10 cellular contexts compared by ENCODE assay signal in the genomic region with DNA sequence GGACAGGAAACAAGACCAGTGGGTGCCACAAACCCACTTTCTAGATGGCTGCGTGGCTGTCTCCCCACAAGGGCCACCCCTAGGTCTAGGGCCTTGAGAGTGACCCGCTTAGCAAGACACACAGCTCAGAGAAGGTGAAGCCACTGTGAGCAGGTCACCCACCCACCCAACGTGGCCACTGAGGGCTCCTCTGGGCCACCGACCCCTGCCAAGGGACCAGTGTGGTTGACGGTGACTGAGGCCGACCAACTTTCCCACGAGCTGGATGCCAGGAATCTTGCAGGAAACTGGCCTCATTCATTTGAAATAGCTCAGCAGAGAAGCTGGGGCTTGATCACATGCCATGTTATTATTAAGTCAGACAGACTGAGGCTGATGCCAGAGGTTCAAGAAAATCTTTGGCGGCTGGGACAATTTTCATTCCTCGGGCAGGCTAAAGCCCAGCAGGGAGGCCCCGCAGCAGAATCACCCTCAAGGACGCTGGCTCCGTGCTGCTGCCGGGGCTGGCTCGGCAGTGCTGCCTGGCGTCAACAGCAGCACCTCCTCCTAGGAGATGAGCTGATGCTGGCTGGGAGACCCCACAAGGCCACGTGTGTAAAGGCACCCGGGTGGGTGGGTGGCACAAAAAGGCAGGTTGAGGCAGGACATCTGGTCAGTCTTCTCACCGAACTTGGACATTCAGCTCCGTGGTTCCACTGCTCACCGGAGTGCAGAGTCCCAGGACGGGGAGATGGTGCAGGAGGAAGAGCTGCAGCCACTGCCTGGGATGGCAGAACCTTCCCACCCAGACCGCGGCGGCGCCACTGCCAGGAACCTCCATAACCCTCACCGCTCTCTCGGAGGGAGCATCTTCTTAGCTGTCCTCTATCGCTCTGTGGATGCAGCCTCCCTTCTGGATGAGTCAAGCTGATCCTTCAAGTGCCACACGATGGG. TPM values are rescaled to one million over a fixed set of nuclear protein-coding genes. Genes with fewer than 3 reads are reported as not detected.
A peak's percentile ranks its signal among the peaks of the same experiment; 100 is the strongest.
DNase-seq lines count a peak whose midpoint lies in the region; ATAC-seq and TF ChIP-seq lines count a peak whose summit lies in the region.
"Had no signal": no experiment of that assay in that cellular context is flagged by ENCODE, and none has a peak within 500 bp of the region (broad histone marks: within the 10 kb centered on the region; RNA-seq: fewer than 3 reads in every experiment).

No MANE protein-coding gene starts in this region.

- no peak for ATAC-seq in effector memory CD8-positive, alpha-beta T cell (replicated peaks)
- ATAC-seq in GM21737 (IDR thresholded peaks at IDR 0.05; ENCODE audit: unreplicated experiment), result no peak
- ATAC-seq in GM18498 (IDR thresholded peaks at IDR 0.05; ENCODE audit: unreplicated experiment), result no peak

- 22 to 25% methylated on average over 29 of the region's 29 CpGs for WGBS in GM23248 (ENCODE audit: low coverage in 1 of 2, low lambda C conversion rate in 2 of 2, missing lambda C conversion rate in 2 of 2), 2 experiments
- 76 to 86% (median 83%) methylated on average over 18 to 29 of the region's 29 CpGs for WGBS in spleen, 5 donors

- H3F3A ChIP-seq in GM23248 (ENCODE audit: insufficient read depth), result peaks cover 7% of the 10 kb centered on the region; the same call in 1 of the 2 replicates

- H3K4me1 ChIP-seq in GM23248 (ENCODE audit: insufficient read depth) (peaks cover 8% of the 10 kb centered on the region), spleen (peaks cover 5 to 63% (median 31%) of the 10 kb centered on the region in 6 donors)

- H3K36me3 ChIP-seq in GM23248 (ENCODE audit: low read depth) (peaks cover 13% of the 10 kb centered on the region; the same call in 1 of the 2 replicates), spleen (peaks cover 0 to 98% (median 42%) of the 10 kb centered on the region in 6 donors)

- H3K9me3 ChIP-seq in GM23248 (ENCODE audit: low read depth) (no peaks in the 10 kb centered on the region), spleen (no peaks in the 10 kb centered on the region)

- intact Hi-C loops in spleen (cut with DNase I; ENCODE audit: low total_unique reads), result no loop called here

- peaks cover 0 to 30% of the 10 kb centered on the region in 2 donors for H3K27me3 Mint-ChIP-seq in effector memory CD8-positive, alpha-beta T cell

- peak overlapping the region; percentile 47 for H3K9ac ChIP-seq in GM23248

- H3K4me3 ChIP-seq in GM23248 (no peak overlapping the region), choroid plexus epithelial cell (ENCODE audit: low read depth, low read length) (no peak overlapping the region), spleen (no peak overlapping the region)

- no peaks in the 10 kb centered on the region for H3K9me3 Mint-ChIP-seq in effector memory CD8-positive, alpha-beta T cell

- no peaks in the 10 kb centered on the region for H3K9me2 ChIP-seq in GM23248 (ENCODE audit: insufficient read depth)

- no peak overlapping the region for H3K27ac Mint-ChIP-seq in effector memory CD8-positive, alpha-beta T cell

- H4K20me1 ChIP-seq in GM23248 (ENCODE audit: insufficient read depth), result no peaks in the 10 kb centered on the region

- H3K27ac ChIP-seq in GM23248, result peak overlapping the region; percentile 71
- H3K27ac ChIP-seq in spleen, result peak overlapping the region in 6 of 8 donors; percentile 26 to 65 (median 41)

- peak overlapping the region; percentile 18 for H3K4me2 ChIP-seq in GM23248 (ENCODE audit: unreplicated experiment)

- DNase-seq in GM23248 (peak; percentile 96), choroid plexus epithelial cell (ENCODE audit: low read depth) (peak; percentile 83), islet precursor cell (peak; percentile 47), spleen (peak; percentile 60)
- no peak for DNase-seq in effector memory CD8-positive, alpha-beta T cell
- DNase-seq in activated naive CD4-positive, alpha-beta T cell treated with Interleukin-2 at 50 U/mL for 16 hours, result no peak
- DNase-seq: GF-D8, NCI-H748 treated with DMSO at 0.1 percent for 48 hours had no signal

- H2AFZ ChIP-seq in GM23248, result no peak overlapping the region

- peaks cover 42% of the 10 kb centered on the region for H3K79me2 ChIP-seq in GM23248 (ENCODE audit: insufficient read depth)

- in situ Hi-C loops in GM23248 (cut with MboI), result no loop called here

- no peaks in the 10 kb centered on the region for H3K27me3 ChIP-seq in GM23248 (replicated peaks; ENCODE audit: insufficient read depth)
- H3K27me3 ChIP-seq in spleen (replicated peaks in 1 of 7), result no peaks in the 10 kb centered on the region

- TF ChIP-seq POLR2A in spleen (IDR thresholded peaks at IDR 0.05), result no peak

- H3K4me1 Mint-ChIP-seq in effector memory CD8-positive, alpha-beta T cell (ENCODE audit: low read depth in 2 of 2), result peaks cover 0 to 4% of the 10 kb centered on the region in 2 donors

- no peak for TF ChIP-seq CTCF in choroid plexus epithelial cell (conservative IDR thresholded peaks at IDR 0.05; ENCODE audit: low read depth, low read length)
- no peak for TF ChIP-seq CTCF in spleen (IDR thresholded peaks at IDR 0.05 in 8 of 11, conservative IDR thresholded peaks at IDR 0.05 in 3 of 11)

- H3K36me3 Mint-ChIP-seq in effector memory CD8-positive, alpha-beta T cell (ENCODE audit: insufficient read depth), result peaks cover 12% of the 10 kb centered on the region

- no peak overlapping the region for H3K4me3 Mint-ChIP-seq in effector memory CD8-positive, alpha-beta T cell

RNA-seq across cellular contexts. Expression of gene ZRANB1, which starts 57.8 kb away (rescaled TPM):
- 21.9 and 36.5 TPM in 2 replicates for total RNA-seq in GM23248 (2014; rRNA removed; shearing (Covaris generic))
- polyA plus RNA-seq in GM23248 (2016; fragmentation: Nextera tagmentation; extraction: Ambion mirVana), result 6.0 and 6.6 TPM in 2 replicates
- 10 to 100 TPM; 16.1 to 28.8 (median 20.3) TPM for total RNA-seq in spleen
- polyA plus RNA-seq in spleen, result 1 to 10 TPM; 5.0 to 8.0 (median 5.3) TPM

Comparison
In these comparisons a context has a peak if more than half of its experiments do, and no peak if none do; other contexts are left out.
1. DNase-seq: peak in GM23248 (single experiment), choroid plexus epithelial cell (single experiment), islet precursor cell (single experiment) and spleen (single experiment); none in effector memory CD8-positive, alpha-beta T cell (0 of 3) and activated naive CD4-positive, alpha-beta T cell treated with Interleukin-2 at 50 U/mL for 16 hours (single experiment).